In genomic region chr6:134229520-134229919, GRCh38 we compare ENCODE assay signal across 21 cellular contexts.
"Had no signal": no experiment of that assay in that cellular context is flagged by ENCODE, and none has a peak within 500 bp of the region (broad histone marks: within the 10 kb centered on the region; RNA-seq: fewer than 3 reads in every experiment).

No MANE protein-coding gene starts in this region.

- ATAC-seq: activated CD8-positive, alpha-beta T cell treated with anti-CD3 and anti-CD28 coated beads for 36 hours; body of pancreas had no signal

- H3K9me3 Mint-ChIP-seq: activated naive CD8-positive, alpha-beta T cell treated with anti-CD3 and anti-CD28 coated beads for 36 hours; activated T-helper 17 cell treated with anti-CD3 and anti-CD28 coated beads, Interleukin-2, amount 50 U/mL, for 72 hours; mesothelial cell of epicardium; neural crest cell had no signal

- H3K9me3 ChIP-seq: body of pancreas, prostate gland, right atrium auricular region, suprapubic skin, transverse colon had no signal

- H3K36me3 ChIP-seq: prostate gland, right atrium auricular region, suprapubic skin, transverse colon had no signal

- H3K4me2 ChIP-seq: hepatocyte had no signal

- H3K36me3 Mint-ChIP-seq: mesothelial cell of epicardium had no signal

- H3K4me3 Mint-ChIP-seq: activated CD4-positive, alpha-beta T cell treated with anti-CD3 and anti-CD28 coated beads, Interleukin-2, amount 10 ng/mL, durations not matched to agents 24 days and 14 days; activated CD8-positive, alpha-beta T cell treated with anti-CD3 and anti-CD28 coated beads for 36 hours; mesothelial cell of epicardium; neural crest cell had no signal

- H3K4me1 ChIP-seq: prostate gland, right atrium auricular region, suprapubic skin, transverse colon had no signal

- H3K4me1 Mint-ChIP-seq: activated T-helper 17 cell treated with anti-CD3 and anti-CD28 coated beads, Interleukin-2, amount 50 U/mL, for 72 hours; mesothelial cell of epicardium; neural crest cell had no signal

- DNase-seq: activated CD4-positive, alpha-beta T cell treated with anti-CD3 and anti-CD28 coated beads, Interleukin-2, amount 10 ng/mL, durations not matched to agents 24 days and 14 days; activated CD4-positive, CD25-positive, alpha-beta regulatory T cell; activated CD8-positive, alpha-beta T cell treated with anti-CD3 and anti-CD28 coated beads for 36 hours; activated naive CD4-positive, alpha-beta T cell; activated naive CD8-positive, alpha-beta T cell treated with anti-CD3 and anti-CD28 coated beads for 36 hours; activated T-cell treated with anti-CD3 and anti-CD28 coated beads, Interleukin-2, amount 50 U/mL, for 1 hour; islet precursor cell; stimulated activated CD4-positive, alpha-beta T cell treated with anti-CD3 and anti-CD28 coated beads, Interleukin-12 subunit alpha, Interleukin-12 subunit beta, amount 100 ng/mL, for 4 hours; stimulated activated CD4-positive, alpha-beta T cell treated with anti-CD3 and anti-CD28 coated beads, Interleukin-1b, Interleukin-23, amount 100 ng/mL, for 48 hours; stimulated activated CD8-positive, alpha-beta memory T cell treated with anti-CD3 and anti-CD28 coated beads, Interleukin-4, amount 100 ng/mL, for 48 hours; stimulated activated naive CD4-positive, alpha-beta T cell treated with Interleukin-2 at 50 U/mL for 16 hours; transverse colon had no signal

- H3K27ac Mint-ChIP-seq: activated CD4-positive, alpha-beta T cell treated with anti-CD3 and anti-CD28 coated beads, Interleukin-2, amount 10 ng/mL, durations not matched to agents 24 days and 14 days; activated T-helper 17 cell treated with anti-CD3 and anti-CD28 coated beads, Interleukin-2, amount 50 U/mL, for 72 hours; mesothelial cell of epicardium had no signal

- H3K27me3 ChIP-seq: body of pancreas, hepatocyte, right atrium auricular region, suprapubic skin, transverse colon had no signal

- H3K27ac ChIP-seq: body of pancreas, hepatocyte, prostate gland, right atrium auricular region, suprapubic skin, transverse colon had no signal

- H3K27me3 Mint-ChIP-seq: activated CD4-positive, alpha-beta T cell treated with anti-CD3 and anti-CD28 coated beads, Interleukin-2, amount 10 ng/mL, durations not matched to agents 24 days and 14 days; activated CD8-positive, alpha-beta T cell treated with anti-CD3 and anti-CD28 coated beads for 36 hours; activated naive CD8-positive, alpha-beta T cell treated with anti-CD3 and anti-CD28 coated beads for 36 hours; activated T-helper 17 cell treated with anti-CD3 and anti-CD28 coated beads, Interleukin-2, amount 50 U/mL, for 72 hours had no signal

- H3K4me3 ChIP-seq: body of pancreas, hepatocyte, lung, prostate gland, right atrium auricular region, suprapubic skin, transverse colon had no signal
